1 cellular context compared by ENCODE assay signal in genomic region chr2:20603791-20604190, GRCh38.
TF ChIP-seq lines count a peak whose summit lies in the region.

No MANE protein-coding gene starts in this region.

TF ChIP-seq in IMR-90, 13 proteins besides CTCF, POLR2A, EP300 and RAD21:
- no peak for TF ChIP-seq USF2 (IDR thresholded peaks at IDR 0.05; ENCODE audit: low read depth, low read length)
- no peak for TF ChIP-seq RCOR1 (IDR thresholded peaks at IDR 0.05; ENCODE audit: insufficient replicate concordance, low read length)
- TF ChIP-seq NFE2L2 (IDR thresholded peaks at IDR 0.05; ENCODE audit: low read depth, low read length) = no peak
- no peak for TF ChIP-seq FOS (IDR thresholded peaks at IDR 0.05; ENCODE audit: low read depth, low read length)
- no peak for TF ChIP-seq MAFK (IDR thresholded peaks at IDR 0.05; ENCODE audit: low read depth, low read length)
